ENCODE assay signal across 10 cellular contexts in genomic region chr12:92244036-92244435, GRCh38.
A peak's percentile ranks its signal among the peaks of the same experiment; 100 is the strongest.
DNase-seq lines count a peak whose midpoint lies in the region; ATAC-seq, FAIRE-seq and TF ChIP-seq lines count a peak whose summit lies in the region.
"Had no signal": no experiment of that assay in that cellular context is flagged by ENCODE, and none has a peak within 500 bp of the region (broad histone marks: within the 10 kb centered on the region; RNA-seq: fewer than 3 reads in every experiment).

No MANE protein-coding gene starts in this region.

- H3K36me3 ChIP-seq in parathyroid adenoma (ENCODE audit: control insufficient read depth, insufficient read depth, low read length) = no peaks in the 10 kb centered on the region

- no peak overlapping the region for H3K9ac ChIP-seq in parathyroid adenoma

- H3K9me3 ChIP-seq in parathyroid adenoma (ENCODE audit: control insufficient read depth, low read length) = no peaks in the 10 kb centered on the region

- no peaks in the 10 kb centered on the region for H3K79me2 ChIP-seq in parathyroid adenoma

- no peaks in the 10 kb centered on the region for H3K4me1 ChIP-seq in parathyroid adenoma

- H3K27ac ChIP-seq in parathyroid adenoma = peak overlapping the region; percentile 17

- TF ChIP-seq CTCF in AG10803 (conservative IDR thresholded peaks at IDR 0.05; ENCODE audit: low read length) (0 out of 2 replicates have a peak, but pooled peaks have one; percentile 13), astrocyte of the cerebellum (IDR thresholded peaks at IDR 0.05; ENCODE audit: low read depth, low read length, missing control alignments) (no peak), parathyroid adenoma (IDR thresholded peaks at IDR 0.05) (no peak)

- ATAC-seq in left cardiac atrium = peak; percentile 86 to 88
- no peak for ATAC-seq in GM21529 (IDR thresholded peaks at IDR 0.05; ENCODE audit: unreplicated experiment)

- intact Hi-C loops in left cardiac atrium (cut with DNase I) = loop anchor here in 1 of 2 donors (2.0 to 10.0 kb wide), 2 partner anchors 99 to 161 kb away; partner anchors contain the start of gene BTG1

- no peak overlapping the region for H3K4me2 ChIP-seq in parathyroid adenoma (ENCODE audit: low read length)

- FAIRE-seq in urothelium cell line (lab: Jason Lieb, UNC) = no peak
- FAIRE-seq: GM12892 had no signal

- in situ Hi-C loops in astrocyte of the cerebellum (cut with HindIII; ENCODE audit: low sequenced_read_pairs) = no loop called here

- H2AFZ ChIP-seq in parathyroid adenoma = peak overlapping the region; percentile 36

- no peak overlapping the region for H3K4me3 ChIP-seq in AG10803 (ENCODE audit: low read length)
- H3K4me3 ChIP-seq in astrocyte of the cerebellum (ENCODE audit: low read depth, low read length) = no peak overlapping the region
- no peak overlapping the region for H3K4me3 ChIP-seq in parathyroid adenoma (ENCODE audit: low read depth, low read length)

- DNase-seq in AG10803 (ENCODE audit: low read depth) = peak; percentile 63
- DNase-seq in astrocyte of the cerebellum (ENCODE audit: low read depth) = peak; percentile 27
- peak; percentile 19 for DNase-seq in left cardiac atrium
- no peak for DNase-seq in NCI-H2029 treated with DMSO at 0.1 percent for 48 hours (lab: John Stamatoyannopoulos, UW)
- no peak for DNase-seq in NCI-H2171 (lab: John Stamatoyannopoulos, UW)
- DNase-seq in urothelium cell line (ENCODE audit: low spot score) = no peak
- DNase-seq: NCI-H187 had no signal

- no peaks in the 10 kb centered on the region for H3K27me3 ChIP-seq in parathyroid adenoma (ENCODE audit: control insufficient read depth, insufficient read depth, low read length)

Comparison
In these comparisons a context has a peak if more than half of its experiments do, and no peak if none do; other contexts are left out.
1. DNase-seq: peak in AG10803 (single experiment), astrocyte of the cerebellum (single experiment) and left cardiac atrium (single experiment); none in NCI-H2029 treated with DMSO at 0.1 percent for 48 hours (single experiment), NCI-H2171 (single experiment) and urothelium cell line (single experiment).